In the genomic region with DNA sequence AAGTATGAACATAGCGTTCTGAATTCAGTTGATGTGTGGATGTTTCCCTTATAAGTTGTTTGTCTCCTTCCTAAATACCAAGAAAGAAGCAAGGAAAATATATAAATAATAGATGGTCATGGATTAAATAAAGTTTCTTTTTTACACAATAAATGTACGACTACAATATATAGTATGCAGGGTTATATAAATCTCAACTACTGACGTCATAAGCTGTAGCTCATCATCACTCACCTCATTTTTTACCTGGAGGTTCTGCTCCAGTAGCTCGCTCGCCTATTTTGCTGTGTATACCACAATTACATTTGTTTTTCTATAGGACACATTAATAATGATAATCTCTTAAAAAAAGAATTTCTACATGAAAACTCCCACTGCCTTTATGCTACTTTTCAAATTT, we compare ENCODE assay signal across 8 cellular contexts.
"Had no signal": no experiment of that assay in that cellular context is flagged by ENCODE, and none has a peak within 500 bp of the region (broad histone marks: within the 10 kb centered on the region; RNA-seq: fewer than 3 reads in every experiment).

No MANE protein-coding gene starts in this region.

- H3K4me3 ChIP-seq: GM12878 had no signal

- FAIRE-seq: G401.6, GM12878, GM12891, GM12892, GM18507, GM19239 had no signal

- DNase-seq: GDM1, GF-D8 had no signal

- ATAC-seq: GM12878 had no signal
